Comparison of ENCODE assay signal across 11 cellular contexts in the genomic region with DNA sequence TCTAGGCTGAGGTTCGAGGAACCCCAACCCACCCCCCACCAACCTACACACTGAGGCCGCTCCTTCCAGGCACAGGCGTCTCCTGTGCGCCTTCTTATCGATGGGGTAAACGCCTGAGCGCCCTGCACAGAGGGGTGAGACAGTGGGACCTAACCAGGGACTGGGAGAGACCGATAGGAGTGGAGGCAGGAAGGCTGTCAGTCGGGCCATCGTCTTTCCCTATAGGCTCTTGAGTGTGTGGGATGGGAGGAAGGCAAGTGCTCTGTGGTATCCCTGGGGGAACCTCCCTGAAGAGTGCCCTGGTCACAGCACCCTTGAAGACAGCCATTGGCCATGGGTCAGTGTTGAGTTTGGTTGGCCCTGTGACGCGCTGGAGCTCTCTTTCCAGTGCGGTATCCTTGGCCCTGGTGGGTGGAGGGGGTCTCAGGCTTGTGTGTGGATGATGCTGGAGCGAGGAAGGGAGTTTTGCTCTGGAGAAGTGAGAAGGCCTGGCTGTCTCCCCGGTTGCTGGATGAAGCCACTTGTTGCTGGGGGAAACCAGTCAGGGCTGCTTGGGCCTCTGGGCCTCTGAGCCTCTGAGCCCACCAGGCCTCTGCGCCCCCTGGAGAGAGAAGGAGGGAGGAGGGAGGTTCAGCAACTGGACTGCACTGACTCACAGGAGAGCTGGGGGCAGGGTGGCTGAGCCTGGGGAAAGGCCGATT. TPM values are rescaled to one million over a fixed set of nuclear protein-coding genes. Genes with fewer than 3 reads are reported as not detected.
A peak's percentile ranks its signal among the peaks of the same experiment; 100 is the strongest.
DNase-seq lines count a peak whose midpoint lies in the region; ATAC-seq, FAIRE-seq and TF ChIP-seq lines count a peak whose summit lies in the region.
"Had no signal": no experiment of that assay in that cellular context is flagged by ENCODE, and none has a peak within 500 bp of the region (broad histone marks: within the 10 kb centered on the region; RNA-seq: fewer than 3 reads in every experiment).

No MANE protein-coding gene starts in this region.

- H3K36me3 Mint-ChIP-seq in GM23338 (ENCODE audit: low read depth) = no peaks in the 10 kb centered on the region

- TF ChIP-seq POLR2A in gastrocnemius medialis (IDR thresholded peaks at IDR 0.05) = no peak

- H3K79me2 ChIP-seq in GM23338 (replicated peaks; ENCODE audit: insufficient read depth) (no peaks in the 10 kb centered on the region; the same call in none of the 2 replicates), GM23248 (ENCODE audit: insufficient read depth) (no peaks in the 10 kb centered on the region)

- peak overlapping the region; percentile 79 for H3K4me3 Mint-ChIP-seq in GM23338
- H3K4me3 Mint-ChIP-seq: T-helper 1 cell treated with Interleukin-12 subunit alpha and Interleukin-12 subunit beta and Interleukin-4 antibody, amounts not matched to agents 30 μg/mL and 1 μg/mL, for 36 hours had no signal

- H3K9ac ChIP-seq in GM23248 = no peak overlapping the region

- H3K27me3 ChIP-seq in GM23338 (ENCODE audit: insufficient read depth) = peaks cover 44% of the 10 kb centered on the region
- H3K27me3 ChIP-seq in bronchial epithelial cell (ENCODE audit: control insufficient read depth, insufficient read depth, low read length) = no peaks in the 10 kb centered on the region
- no peaks in the 10 kb centered on the region for H3K27me3 ChIP-seq in gastrocnemius medialis
- peaks cover 8% of the 10 kb centered on the region; the same call in 1 of the 2 replicates for H3K27me3 ChIP-seq in GM23248 (replicated peaks; ENCODE audit: insufficient read depth)

- H3F3A ChIP-seq in GM23338 (replicated peaks; ENCODE audit: low read depth) = 0 out of 2 replicates have a peak, but pooled peaks cover 9% of the 10 kb centered on the region
- H3F3A ChIP-seq in GM23248 (ENCODE audit: insufficient read depth) = no peaks in the 10 kb centered on the region

- H4K20me1 ChIP-seq in GM23338 (replicated peaks; ENCODE audit: insufficient read depth) (no peaks in the 10 kb centered on the region; the same call in 1 of the 2 replicates), GM23248 (ENCODE audit: insufficient read depth) (no peaks in the 10 kb centered on the region)

- H3K27me3 Mint-ChIP-seq in GM23338 (ENCODE audit: insufficient read depth, low read depth, poor library complexity) = peaks cover 37% of the 10 kb centered on the region

- intact Hi-C loops in gastrocnemius medialis (cut with DNase I; ENCODE audit: low total_unique reads) = no loop called here

- TF ChIP-seq CTCF in GM23338 (conservative IDR thresholded peaks at IDR 0.05; ENCODE audit: low read depth in 2 of 2) (peak in 1 of 2 experiments; percentile 24; a peak in 1 of 4 replicates), bronchial epithelial cell (IDR thresholded peaks at IDR 0.05; ENCODE audit: insufficient read depth, low read length, severe bottlenecking) (no peak), gastrocnemius medialis (IDR thresholded peaks at IDR 0.05 in 4 of 5, conservative IDR thresholded peaks at IDR 0.05 in 1 of 5) (no peak)

- peak overlapping the region; percentile 39; the same call in 1 of the 2 replicates for H3K27ac Mint-ChIP-seq in GM23338
- H3K27ac Mint-ChIP-seq: T-helper 1 cell treated with Interleukin-12 subunit alpha and Interleukin-12 subunit beta and Interleukin-4 antibody, amounts not matched to agents 30 μg/mL and 1 μg/mL, for 36 hours had no signal

- H3K4me1 Mint-ChIP-seq in GM23338 = peaks cover 29% of the 10 kb centered on the region

- H3K4me2 ChIP-seq in GM23338 (peak overlapping the region; percentile 95), GM23248 (ENCODE audit: unreplicated experiment) (no peak overlapping the region)

- peak overlapping the region; percentile 87 for H3K4me3 ChIP-seq in GM23338
- H3K4me3 ChIP-seq in bronchial epithelial cell (ENCODE audit: low read depth, low read length) = peak overlapping the region; percentile 69
- H3K4me3 ChIP-seq in gastrocnemius medialis = peak overlapping the region; percentile 76 to 84 (median 81)
- H3K4me3 ChIP-seq in GM23248 = no peak overlapping the region

- DNase-seq in GM23338 (ENCODE audit: low spot score) = peak; percentile 60
- no peak for DNase-seq in bronchial epithelial cell (ENCODE audit: low read depth)
- DNase-seq in kidney glomerular epithelial cell (lab: John Stamatoyannopoulos, UW) = peak; percentile 74
- DNase-seq in gastrocnemius medialis = no peak
- no peak for DNase-seq in activated CD4-positive, CD25-positive, alpha-beta regulatory T cell (lab: John Stamatoyannopoulos, UW)
- no peak for DNase-seq in SHP77 (lab: John Stamatoyannopoulos, UW)
- DNase-seq in GM23248 = no peak
- DNase-seq: COR-L47, NCI-H226 had no signal

- H3K4me1 ChIP-seq in GM23338 (ENCODE audit: insufficient read depth) (peaks cover 20% of the 10 kb centered on the region), gastrocnemius medialis (peaks cover 19 to 37% of the 10 kb centered on the region in 2 donors), GM23248 (ENCODE audit: insufficient read depth) (0 out of 2 replicates have a peak, but pooled peaks cover 7% of the 10 kb centered on the region)

- ATAC-seq in GM23338 (peak; percentile 12), gastrocnemius medialis (no peak), HG03521 (IDR thresholded peaks at IDR 0.05; ENCODE audit: unreplicated experiment) (no peak)

- H3K9me3 Mint-ChIP-seq in GM23338 = no peaks in the 10 kb centered on the region; the same call in 2 of the 3 replicates

- no peaks in the 10 kb centered on the region for H3K9me2 ChIP-seq in GM23338 (ENCODE audit: insufficient read depth)
- no peaks in the 10 kb centered on the region for H3K9me2 ChIP-seq in GM23248 (ENCODE audit: insufficient read depth)

- H3K36me3 ChIP-seq in GM23338 (ENCODE audit: insufficient read depth) = no peaks in the 10 kb centered on the region
- peaks cover 1% of the 10 kb centered on the region for H3K36me3 ChIP-seq in bronchial epithelial cell (ENCODE audit: control insufficient read depth, insufficient read depth, low read length)
- H3K36me3 ChIP-seq in gastrocnemius medialis = no peaks in the 10 kb centered on the region
- H3K36me3 ChIP-seq in GM23248 (ENCODE audit: low read depth) = no peaks in the 10 kb centered on the region

- 26 to 37% methylated on average over 13 to 17 of the region's 17 CpGs for WGBS in GM23248 (ENCODE audit: low coverage in 1 of 2, low lambda C conversion rate in 2 of 2, missing lambda C conversion rate in 2 of 2), 2 experiments

- FAIRE-seq in bronchial epithelial cell (lab: Jason Lieb, UNC) = no peak

- in situ Hi-C loops in gastrocnemius medialis (cut with MboI; ENCODE audit: low sequenced_read_pairs in 4 of 4) (no loop called here), GM23248 (cut with MboI) (no loop called here)

- H3K9me3 ChIP-seq in gastrocnemius medialis (no peaks in the 10 kb centered on the region), GM23248 (ENCODE audit: low read depth) (no peaks in the 10 kb centered on the region)

- H2AFZ ChIP-seq in GM23338 = no peak overlapping the region
- H2AFZ ChIP-seq in GM23248 = no peak overlapping the region

- no peak overlapping the region for H3K27ac ChIP-seq in GM23338 (ENCODE audit: low read depth)
- peak overlapping the region; percentile 96 to 99 (median 98) for H3K27ac ChIP-seq in gastrocnemius medialis
- H3K27ac ChIP-seq in GM23248 = no peak overlapping the region

TF ChIP-seq in GM23338, 12 proteins besides CTCF, POLR2A, EP300 and RAD21 (continues in another document):
- TF ChIP-seq, protein P1, sequence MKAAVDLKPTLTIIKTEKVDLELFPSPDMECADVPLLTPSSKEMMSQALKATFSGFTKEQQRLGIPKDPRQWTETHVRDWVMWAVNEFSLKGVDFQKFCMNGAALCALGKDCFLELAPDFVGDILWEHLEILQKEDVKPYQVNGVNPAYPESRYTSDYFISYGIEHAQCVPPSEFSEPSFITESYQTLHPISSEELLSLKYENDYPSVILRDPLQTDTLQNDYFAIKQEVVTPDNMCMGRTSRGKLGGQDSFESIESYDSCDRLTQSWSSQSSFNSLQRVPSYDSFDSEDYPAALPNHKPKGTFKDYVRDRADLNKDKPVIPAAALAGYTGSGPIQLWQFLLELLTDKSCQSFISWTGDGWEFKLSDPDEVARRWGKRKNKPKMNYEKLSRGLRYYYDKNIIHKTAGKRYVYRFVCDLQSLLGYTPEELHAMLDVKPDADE (IDR thresholded peaks at IDR 0.05) = no peak
- TF ChIP-seq ZNF331 (CRISPR knock-in tag; IDR thresholded peaks at IDR 0.05; ENCODE audit: low read depth) (no peak), EZH2phosphoT487 (IDR thresholded peaks at IDR 0.05; ENCODE audit: unreplicated experiment) (no peak), STAT1 (IDR thresholded peaks at IDR 0.05; ENCODE audit: unreplicated experiment) (no peak)

RNA-seq across cellular contexts. Expression of a gene that starts 1.7 kb away (rescaled TPM):
- total RNA-seq in GM23338 (2014; rRNA removed; shearing (Covaris generic)) = 20.7 and 22.4 TPM in 2 replicates
- polyA plus RNA-seq in GM23338 (2016; fragmentation: Nextera tagmentation; extraction: Ambion mirVana) (8.9 and 9.0 TPM in 2 replicates), GM23248 (2016; fragmentation: Nextera tagmentation; extraction: Ambion mirVana) (0.95 and 1.6 TPM in 2 replicates)
- total RNA-seq in bronchial epithelial cell (15.4 and 15.5 TPM in 2 replicates), gastrocnemius medialis (100 to 1,000 TPM in 3 of 4 donors, 10 to 100 TPM in 1; 80.4 to 138 (median 127) TPM)
- total RNA-seq in GM23248 (2014; rRNA removed; shearing (Covaris generic)) = 0.25 and 2.7 TPM in 2 replicates

RNA-seq across cellular contexts. Expression of a gene that starts 32.9 kb away (rescaled TPM):
- 0.45 and 0.70 TPM in 2 replicates for total RNA-seq in GM23338 (2014; rRNA removed; shearing (Covaris generic))
- polyA plus RNA-seq in GM23338 (2016; fragmentation: Nextera tagmentation; extraction: Ambion mirVana) (0.37 and 0.54 TPM in 2 replicates), GM23248 (2016; fragmentation: Nextera tagmentation; extraction: Ambion mirVana) (not detected in 2 replicates)
- total RNA-seq in bronchial epithelial cell (not detected in 2 replicates), gastrocnemius medialis (1 to 10 TPM in 2 of 4 donors, not detected in 2; 1.4 to 2.5 TPM)
- total RNA-seq in GM23248 (2014; rRNA removed; shearing (Covaris generic)) = not detected in 2 replicates

Comparison
In these comparisons a context has a peak if more than half of its experiments do, and no peak if none do; other contexts are left out.
1. DNase-seq: peak in GM23338 (single experiment) and kidney glomerular epithelial cell (single experiment); none in bronchial epithelial cell (single experiment), gastrocnemius medialis (0 of 2), activated CD4-positive, CD25-positive, alpha-beta regulatory T cell (0 of 4), SHP77 (0 of 2) and GM23248 (single experiment).
2. H3K27ac ChIP-seq: peak in gastrocnemius medialis (4 of 4); none in GM23338 (single experiment) and GM23248 (single experiment).